In genomic region chr10:119167041-119167440, GRCh38 we compare ENCODE assay signal across 16 cellular contexts. TPM values are rescaled to one million over a fixed set of nuclear protein-coding genes. Genes with fewer than 3 reads are reported as not detected.
A peak's percentile ranks its signal among the peaks of the same experiment; 100 is the strongest.
DNase-seq lines count a peak whose midpoint lies in the region; ATAC-seq and TF ChIP-seq lines count a peak whose summit lies in the region.
"Had no signal": no experiment of that assay in that cellular context is flagged by ENCODE, and none has a peak within 500 bp of the region (broad histone marks: within the 10 kb centered on the region; RNA-seq: fewer than 3 reads in every experiment).

No MANE protein-coding gene starts in this region.

- H3K36me3 Mint-ChIP-seq in activated CD4-positive, alpha-beta T cell treated with anti-CD3 and anti-CD28 coated beads for 36 hours (ENCODE audit: low read depth) = peaks cover 47% of the 10 kb centered on the region
- peaks cover 72% of the 10 kb centered on the region for H3K36me3 Mint-ChIP-seq in dendritic cell treated with granulocyte-macrophage colony-stimulating factor and Interleukin-4, amounts not matched to agents 40 ng/mL and 50 ng/mL, for 4 days (ENCODE audit: low read depth)

- peaks cover 34% of the 10 kb centered on the region for H3K4me1 Mint-ChIP-seq in activated CD4-positive, alpha-beta T cell treated with anti-CD3 and anti-CD28 coated beads for 36 hours
- H3K4me1 Mint-ChIP-seq in dendritic cell treated with granulocyte-macrophage colony-stimulating factor and Interleukin-4, amounts not matched to agents 40 ng/mL and 50 ng/mL, for 4 days (ENCODE audit: low read depth) = peaks cover 36% of the 10 kb centered on the region

- H3K27ac ChIP-seq in HL-60 (replicated peaks) (peak overlapping the region; percentile 99), prostate gland (peak overlapping the region; percentile 22 to 86), adrenal gland (peak overlapping the region in 2 of 5 donors; percentile 91 to 92)

- no peaks in the 10 kb centered on the region for H3K9me3 ChIP-seq in prostate gland
- no peaks in the 10 kb centered on the region for H3K9me3 ChIP-seq in adrenal gland (replicated peaks in 1 of 3)
- H3K9me3 ChIP-seq: A549, transverse colon had no signal

- H3K9me3 Mint-ChIP-seq in activated CD4-positive, alpha-beta T cell treated with anti-CD3 and anti-CD28 coated beads for 36 hours (ENCODE audit: low read depth) = no peaks in the 10 kb centered on the region
- H3K9me3 Mint-ChIP-seq in dendritic cell treated with granulocyte-macrophage colony-stimulating factor and Interleukin-4, amounts not matched to agents 40 ng/mL and 50 ng/mL, for 4 days = no peaks in the 10 kb centered on the region

- intact Hi-C loops in activated CD4-positive, alpha-beta T cell treated with anti-CD3 and anti-CD28 coated beads for 36 hours (cut with DNase I, micrococcal nuclease) = no loop called here
- intact Hi-C loops in dendritic cell treated with granulocyte-macrophage colony-stimulating factor and Interleukin-4, amounts not matched to agents 40 ng/mL and 50 ng/mL, for 4 days (cut with micrococcal nuclease) = no loop called here
- intact Hi-C loops in prostate gland (cut with DNase I) = no loop called here
- intact Hi-C loops in adrenal gland (cut with DNase I) = no loop called here

- H3K36me3 ChIP-seq in prostate gland (peaks cover 0 to 18% of the 10 kb centered on the region in 2 donors), adrenal gland (replicated peaks in 1 of 2) (peaks cover 0 to 42% of the 10 kb centered on the region in 2 donors)

- WGBS in prostate gland = 80% methylated on average over 8 of the region's 8 CpGs
- WGBS in adrenal gland, 4 donors = 82 to 84% (median 84%) methylated on average over 8 of the region's 8 CpGs

- H3K4me3 ChIP-seq in HL-60 (replicated peaks; ENCODE audit: insufficient read depth, low read length) (no peak overlapping the region), prostate gland (no peak overlapping the region), adrenal gland (no peak overlapping the region)
- H3K4me3 ChIP-seq: A549, skin epidermis had no signal

- POLR2A ChIA-PET in activated CD4-positive, alpha-beta T cell treated with anti-CD3 and anti-CD28 coated beads for 36 hours (lab: Charles Lee) = interaction anchor here (1.2 kb wide), 1 partner anchor 9 kb away, joined by 3 read pairs; no protein-coding TSS in a partner anchor

- no peaks in the 10 kb centered on the region for H3K27me3 Mint-ChIP-seq in activated CD4-positive, alpha-beta T cell treated with anti-CD3 and anti-CD28 coated beads for 36 hours
- H3K27me3 Mint-ChIP-seq in dendritic cell treated with granulocyte-macrophage colony-stimulating factor and Interleukin-4, amounts not matched to agents 40 ng/mL and 50 ng/mL, for 4 days = no peaks in the 10 kb centered on the region

- H3K27me3 ChIP-seq in HL-60 (ENCODE audit: insufficient read depth, poor library complexity, severe bottlenecking) (no peaks in the 10 kb centered on the region), prostate gland (replicated peaks; ENCODE audit: insufficient read depth) (no peaks in the 10 kb centered on the region), adrenal gland (no peaks in the 10 kb centered on the region)
- H3K27me3 ChIP-seq: transverse colon had no signal

- ATAC-seq in activated CD4-positive, alpha-beta T cell treated with anti-CD3 and anti-CD28 coated beads for 36 hours = no peak

- H3K4me1 ChIP-seq in prostate gland (replicated peaks) = no peaks in the 10 kb centered on the region
- H3K4me1 ChIP-seq in adrenal gland (replicated peaks in 1 of 2) = peaks cover 9 to 22% of the 10 kb centered on the region in 2 donors

- TF ChIP-seq POLR2A in prostate gland (IDR thresholded peaks at IDR 0.05) = no peak
- TF ChIP-seq POLR2A in adrenal gland (IDR thresholded peaks at IDR 0.05) = no peak

- H3K4me3 Mint-ChIP-seq in activated CD4-positive, alpha-beta T cell treated with anti-CD3 and anti-CD28 coated beads for 36 hours = peak overlapping the region; percentile 86
- no peak overlapping the region for H3K4me3 Mint-ChIP-seq in dendritic cell treated with granulocyte-macrophage colony-stimulating factor and Interleukin-4, amounts not matched to agents 40 ng/mL and 50 ng/mL, for 4 days

- no peak for DNase-seq in activated CD4-positive, alpha-beta T cell treated with anti-CD3 and anti-CD28 coated beads for 36 hours
- DNase-seq in activated CD4-positive, alpha-beta T cell treated with anti-CD3 and anti-CD28 coated beads, Interleukin-2, amount 50 U/mL, for 1 hour = no peak
- no peak for DNase-seq in HL-60 (ENCODE audit: low read depth in 1 of 2, low spot score in 1 of 2)
- no peak for DNase-seq in prostate gland (ENCODE audit: low spot score)
- no peak for DNase-seq in DMS 273 (lab: John Stamatoyannopoulos, UW; ENCODE audit: unreplicated experiment)
- DNase-seq in activated gamma-delta T cell treated with Interleukin-2 at 50 U/mL for 16 hours = no peak
- DNase-seq in adrenal gland = no peak
- DNase-seq: activated CD4-positive, alpha-beta T cell treated with anti-CD3 and anti-CD28 coated beads for 1 hour; foreskin melanocyte; kidney; NCI-H1417; NCI-H446; transverse colon had no signal

- H3K27ac Mint-ChIP-seq in activated CD4-positive, alpha-beta T cell treated with anti-CD3 and anti-CD28 coated beads for 36 hours = peak overlapping the region; percentile 94
- peak overlapping the region; percentile 98 for H3K27ac Mint-ChIP-seq in dendritic cell treated with granulocyte-macrophage colony-stimulating factor and Interleukin-4, amounts not matched to agents 40 ng/mL and 50 ng/mL, for 4 days

- CTCF ChIA-PET in activated CD4-positive, alpha-beta T cell treated with anti-CD3 and anti-CD28 coated beads for 36 hours (lab: Charles Lee) = interaction anchor here (1.2 to 1.7 kb wide), 3 partner anchors 23 to 40 kb away, joined by 3 to 5 read pairs (median 5); partner anchors contain the start of gene GRK5

- TF ChIP-seq CTCF in HL-60 (IDR thresholded peaks at IDR 0.05; ENCODE audit: insufficient read depth, low read length) (no peak), prostate gland (IDR thresholded peaks at IDR 0.05) (no peak), adrenal gland (IDR thresholded peaks at IDR 0.05) (no peak)

RNA-seq across cellular contexts. Expression of gene SFXN4, which starts 1.5 kb away (rescaled TPM):
- total RNA-seq in activated CD4-positive, alpha-beta T cell treated with anti-CD3 and anti-CD28 coated beads for 36 hours = 10 to 100 TPM; 38.7 to 44.7 TPM
- total RNA-seq in prostate gland = 10 to 100 TPM; 19.7 to 22.7 TPM
- 10 to 100 TPM; 31.0 to 55.7 (median 45.8) TPM for total RNA-seq in adrenal gland
- polyA plus RNA-seq in adrenal gland = 100 to 1,000 TPM in 2 of 3 donors, 10 to 100 TPM in 1; 53.6 to 135 (median 102) TPM

RNA-seq across cellular contexts. Expression of gene PRDX3, which starts 11.6 kb away (rescaled TPM):
- total RNA-seq in activated CD4-positive, alpha-beta T cell treated with anti-CD3 and anti-CD28 coated beads for 36 hours = 100 to 1,000 TPM; 160 to 217 TPM
- 100 to 1,000 TPM; 123 to 167 TPM for total RNA-seq in prostate gland
- 100 to 1,000 TPM; 306 to 628 (median 425) TPM for total RNA-seq in adrenal gland
- 100 to 1,000 TPM; 150 to 596 (median 200) TPM for polyA plus RNA-seq in adrenal gland

RNA-seq across cellular contexts. Expression of gene GRK5, which starts 40.3 kb away (rescaled TPM):
- total RNA-seq in activated CD4-positive, alpha-beta T cell treated with anti-CD3 and anti-CD28 coated beads for 36 hours = 10 to 100 TPM; 21.2 to 24.8 TPM
- total RNA-seq in prostate gland (10 to 100 TPM in 1 of 2 donors, 1 to 10 TPM in 1; 4.8 to 10.6 TPM), adrenal gland (10 to 100 TPM; 13.8 to 96.4 (median 21.5) TPM)
- 10 to 100 TPM in 1 of 3 donors, 1 to 10 TPM in 2; 9.3 to 68.4 (median 9.8) TPM for polyA plus RNA-seq in adrenal gland
